27 cellular contexts compared by ENCODE assay signal in the genomic region with DNA sequence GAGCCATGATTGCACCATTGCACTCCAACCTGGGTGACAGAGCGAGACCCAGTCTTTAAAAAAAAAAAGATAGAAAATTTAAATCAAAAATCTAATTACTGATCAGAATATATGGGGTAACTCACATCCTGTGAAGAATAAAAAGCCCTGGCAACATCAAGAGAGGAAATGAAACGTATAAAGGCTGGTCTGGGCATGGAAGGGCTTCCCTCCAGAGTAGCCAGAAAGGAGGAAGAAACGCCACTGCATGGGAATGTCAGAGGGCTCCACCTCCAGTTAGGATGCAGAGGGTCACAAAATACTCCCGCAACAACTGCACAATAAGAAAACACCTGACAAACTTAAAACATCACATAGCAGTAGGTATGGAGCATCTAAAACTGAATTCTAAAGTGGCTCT. TPM values are rescaled to one million over a fixed set of nuclear protein-coding genes. Genes with fewer than 3 reads are reported as not detected.
"Had no signal": no experiment of that assay in that cellular context is flagged by ENCODE, and none has a peak within 500 bp of the region (broad histone marks: within the 10 kb centered on the region; RNA-seq: fewer than 3 reads in every experiment).

No MANE protein-coding gene starts in this region.

- H3K4me1 ChIP-seq: adrenal gland, body of pancreas, gastrocnemius medialis, heart left ventricle had no signal

- DNase-seq: activated CD4-positive, alpha-beta T cell treated with anti-CD3 and anti-CD28 coated beads for 1 hour; activated CD4-positive, alpha-beta T cell treated with anti-CD3 and anti-CD28 coated beads for 4 hours; activated CD4-positive, alpha-beta T cell treated with anti-CD3 and anti-CD28 coated beads, Interleukin-2, amount 50 U/mL, for 1 hour; activated CD4-positive, alpha-beta T cell treated with anti-CD3 and anti-CD28 coated beads, Interleukin-2, amount 50 U/mL, for 48 hours; activated CD8-positive, alpha-beta memory T cell treated with anti-CD3 and anti-CD28 coated beads for 24 hours; activated CD8-positive, alpha-beta T cell treated with anti-CD3 and anti-CD28 coated beads for 36 hours; activated effector memory CD4-positive, alpha-beta T cell treated with anti-CD3 and anti-CD28 coated beads, Interleukin-2, amount 50 U/mL, for 16 hours; activated naive CD4-positive, alpha-beta T cell treated with anti-CD3 and anti-CD28 coated beads for 36 hours; activated naive CD8-positive, alpha-beta T cell treated with anti-CD3 and anti-CD28 coated beads for 36 hours; activated naive CD8-positive, alpha-beta T cell treated with anti-CD3 and anti-CD28 coated beads, Interleukin-2, amount 50 U/mL, for 24 hours; activated T-cell treated with anti-CD3 and anti-CD28 coated beads, Interleukin-2, amount 50 U/mL, for 4 hours; adrenal gland; amygdala; aorta; body of pancreas; dorsolateral prefrontal cortex; effector memory CD8-positive, alpha-beta T cell; foreskin fibroblast; gastrocnemius medialis; glutamatergic neuron; heart left ventricle; T-helper 2 cell had no signal

- H3K4me3 ChIP-seq: adrenal gland, body of pancreas, coronary artery, dorsolateral prefrontal cortex, gastrocnemius medialis, heart left ventricle had no signal

- H3K27ac ChIP-seq: adrenal gland, body of pancreas, coronary artery, dorsolateral prefrontal cortex, gastrocnemius medialis, heart left ventricle, VCaP had no signal

- FAIRE-seq: TTC549 had no signal

- ATAC-seq: activated CD8-positive, alpha-beta T cell treated with anti-CD3 and anti-CD28 coated beads for 36 hours; activated naive CD8-positive, alpha-beta T cell treated with anti-CD3 and anti-CD28 coated beads, Interleukin-2, amount 50 U/mL, for 24 hours; activated T-cell treated with anti-CD3 and anti-CD28 coated beads, Interleukin-2, amount 50 U/mL, for 4 hours; body of pancreas; effector memory CD8-positive, alpha-beta T cell; esophagus mucosa; gastrocnemius medialis; heart left ventricle; WTC11 had no signal

- H3K27me3 ChIP-seq: adrenal gland, body of pancreas, dorsolateral prefrontal cortex, gastrocnemius medialis had no signal

- H3K36me3 ChIP-seq: adrenal gland, gastrocnemius medialis, heart left ventricle had no signal

- H3K9me3 ChIP-seq: adrenal gland, body of pancreas, gastrocnemius medialis had no signal

RNA-seq across cellular contexts. Expression of a gene that starts 4.9 kb away (rescaled TPM):
- polyA plus RNA-seq: adrenal gland, aorta, heart left ventricle had no signal

RNA-seq across cellular contexts. Expression of a gene that starts 32.6 kb away (rescaled TPM):
- polyA plus RNA-seq: adrenal gland, aorta, heart left ventricle had no signal

RNA-seq across cellular contexts. Expression of a gene that starts 46.6 kb away (rescaled TPM):
- polyA plus RNA-seq: adrenal gland, aorta, heart left ventricle had no signal
